Comparison of ENCODE assay signal across 31 cellular contexts in genomic region chr5:30581198-30581925, GRCh38.
DNase-seq lines count a peak whose midpoint lies in the region; ATAC-seq and TF ChIP-seq lines count a peak whose summit lies in the region.
"Had no signal": no experiment of that assay in that cellular context is flagged by ENCODE, and none has a peak within 500 bp of the region (broad histone marks: within the 10 kb centered on the region; RNA-seq: fewer than 3 reads in every experiment).

No MANE protein-coding gene starts in this region.

- H3K36me3 ChIP-seq in tibial nerve = no peaks in the 10 kb centered on the region
- H3K36me3 ChIP-seq: cardiac muscle cell, prostate gland, sigmoid colon had no signal

- no peak for TF ChIP-seq EP300 in tibial nerve (IDR thresholded peaks at IDR 0.05)

- ATAC-seq in stimulated activated memory B cell treated with anti-CD40 and anti-IgM and Interleukin-4, amounts not matched to agents 10 μg/mL and 1 μg/mL and 100 μg/mL, for 72 hours = no peak
- ATAC-seq: activated CD8-positive, alpha-beta T cell treated with anti-CD3 and anti-CD28 coated beads, Interleukin-2, amount 10 ng/mL, durations not matched to agents 7 days and 5 days; left lobe of liver had no signal

- no peak overlapping the region for H3K4me3 ChIP-seq in choroid plexus epithelial cell (ENCODE audit: low read depth, low read length)
- H3K4me3 ChIP-seq in tibial nerve = no peak overlapping the region
- H3K4me3 ChIP-seq: cardiac muscle cell, GM23248, prostate gland, sigmoid colon had no signal

- H3K27ac ChIP-seq in tibial nerve = no peak overlapping the region
- H3K27ac ChIP-seq: C4-2B, cardiac muscle cell, GM23248, prostate gland, sigmoid colon, VCaP had no signal

- H3K27ac Mint-ChIP-seq in stimulated activated memory B cell treated with anti-CD40 and anti-IgM and Interleukin-4, amounts not matched to agents 10 μg/mL and 1 μg/mL and 100 μg/mL, for 72 hours = no peak overlapping the region
- H3K27ac Mint-ChIP-seq: activated CD8-positive, alpha-beta T cell treated with anti-CD3 and anti-CD28 coated beads, Interleukin-2, amount 10 ng/mL, durations not matched to agents 7 days and 5 days; activated naive CD4-positive, alpha-beta T cell treated with anti-CD3 and anti-CD28 coated beads, Interleukin-2, amount 10 ng/mL, durations not matched to agents 7 days and 5 days; type B pancreatic cell had no signal

- H3K4me3 Mint-ChIP-seq in stimulated activated memory B cell treated with anti-CD40 and anti-IgM and Interleukin-4, amounts not matched to agents 10 μg/mL and 1 μg/mL and 100 μg/mL, for 72 hours = no peak overlapping the region
- H3K4me3 Mint-ChIP-seq: activated CD8-positive, alpha-beta T cell treated with anti-CD3 and anti-CD28 coated beads, Interleukin-2, amount 10 ng/mL, durations not matched to agents 7 days and 5 days; activated naive CD4-positive, alpha-beta T cell treated with anti-CD3 and anti-CD28 coated beads, Interleukin-2, amount 10 ng/mL, durations not matched to agents 7 days and 5 days; type B pancreatic cell had no signal

- H3K27me3 Mint-ChIP-seq in stimulated activated memory B cell treated with anti-CD40 and anti-IgM and Interleukin-4, amounts not matched to agents 10 μg/mL and 1 μg/mL and 100 μg/mL, for 72 hours = no peaks in the 10 kb centered on the region
- H3K27me3 Mint-ChIP-seq: activated naive CD4-positive, alpha-beta T cell treated with anti-CD3 and anti-CD28 coated beads, Interleukin-2, amount 10 ng/mL, durations not matched to agents 7 days and 5 days; type B pancreatic cell had no signal

- H3K27me3 ChIP-seq in tibial nerve = no peaks in the 10 kb centered on the region
- H3K27me3 ChIP-seq: cardiac muscle cell, sigmoid colon had no signal

- H3K9me3 ChIP-seq in tibial nerve = no peaks in the 10 kb centered on the region
- H3K9me3 ChIP-seq: prostate gland, sigmoid colon had no signal

- H3K4me1 ChIP-seq in tibial nerve = no peaks in the 10 kb centered on the region
- H3K4me1 ChIP-seq: prostate gland, sigmoid colon had no signal

- no peaks in the 10 kb centered on the region for H3K4me1 Mint-ChIP-seq in stimulated activated memory B cell treated with anti-CD40 and anti-IgM and Interleukin-4, amounts not matched to agents 10 μg/mL and 1 μg/mL and 100 μg/mL, for 72 hours
- H3K4me1 Mint-ChIP-seq: activated naive CD4-positive, alpha-beta T cell treated with anti-CD3 and anti-CD28 coated beads, Interleukin-2, amount 10 ng/mL, durations not matched to agents 7 days and 5 days had no signal

- TF ChIP-seq CTCF in choroid plexus epithelial cell (conservative IDR thresholded peaks at IDR 0.05; ENCODE audit: low read depth, low read length) (no peak), tibial nerve (IDR thresholded peaks at IDR 0.05) (no peak)

- 41 to 45% methylated on average over 8 of the region's 8 CpGs for WGBS in tibial nerve, 2 donors

- H3K9me3 Mint-ChIP-seq in stimulated activated memory B cell treated with anti-CD40 and anti-IgM and Interleukin-4, amounts not matched to agents 10 μg/mL and 1 μg/mL and 100 μg/mL, for 72 hours = peaks cover 2% of the 10 kb centered on the region
- H3K9me3 Mint-ChIP-seq: type B pancreatic cell had no signal

- no peak for TF ChIP-seq POLR2A in tibial nerve (IDR thresholded peaks at IDR 0.05)

- peak; percentile 53 for DNase-seq in NCI-H1092 treated with DMSO at 0.1 percent for 48 hours (lab: John Stamatoyannopoulos, UW)
- DNase-seq in NCI-H1092 (lab: John Stamatoyannopoulos, UW) = no peak
- peak; percentile 90 for DNase-seq in NCI-H69 (lab: John Stamatoyannopoulos, UW)
- peak; percentile 77 for DNase-seq in choroid plexus epithelial cell (ENCODE audit: low read depth)
- DNase-seq in pons (ENCODE audit: low spot score) = peak; percentile 6
- DNase-seq in tibial nerve (ENCODE audit: low spot score in 2 of 2) = no peak
- DNase-seq in anterior cingulate cortex (lab: John Stamatoyannopoulos, UW) = no peak
- DNase-seq: activated CD4-positive, alpha-beta T cell treated with anti-CD3 and anti-CD28 coated beads for 4 hours; activated CD8-positive, alpha-beta T cell treated with anti-CD3 and anti-CD28 coated beads, Interleukin-2, amount 10 ng/mL, durations not matched to agents 7 days and 5 days; activated naive CD4-positive, alpha-beta T cell treated with anti-CD3 and anti-CD28 coated beads, Interleukin-2, amount 10 ng/mL, durations not matched to agents 7 days and 5 days; COR-L47; cortex of kidney; effector memory CD4-positive, alpha-beta T cell; GM23248; KBM-7; MM.1S; NCI-H1417 treated with DMSO at 0.1 percent for 48 hours; NCI-H2029 treated with DMSO at 0.1 percent for 48 hours; NCI-H345; NCI-H774; RPMI8226; sigmoid colon; stimulated activated CD4-positive, alpha-beta T cell treated with anti-CD3 and anti-CD28 coated beads, Interleukin-4, amount 100 ng/mL, for 1 hour; T1000 had no signal

- H3K36me3 Mint-ChIP-seq in stimulated activated memory B cell treated with anti-CD40 and anti-IgM and Interleukin-4, amounts not matched to agents 10 μg/mL and 1 μg/mL and 100 μg/mL, for 72 hours = no peaks in the 10 kb centered on the region
- H3K36me3 Mint-ChIP-seq: activated naive CD4-positive, alpha-beta T cell treated with anti-CD3 and anti-CD28 coated beads, Interleukin-2, amount 10 ng/mL, durations not matched to agents 7 days and 5 days; type B pancreatic cell had no signal

Comparison
In these comparisons a context has a peak if more than half of its experiments do, and no peak if none do; other contexts are left out.
1. DNase-seq: peak in NCI-H1092 treated with DMSO at 0.1 percent for 48 hours (single experiment), NCI-H69 (single experiment), choroid plexus epithelial cell (single experiment) and pons (single experiment); none in NCI-H1092 (single experiment), tibial nerve (0 of 2) and anterior cingulate cortex (0 of 58).